9 cellular contexts compared by ENCODE assay signal in the genomic region with DNA sequence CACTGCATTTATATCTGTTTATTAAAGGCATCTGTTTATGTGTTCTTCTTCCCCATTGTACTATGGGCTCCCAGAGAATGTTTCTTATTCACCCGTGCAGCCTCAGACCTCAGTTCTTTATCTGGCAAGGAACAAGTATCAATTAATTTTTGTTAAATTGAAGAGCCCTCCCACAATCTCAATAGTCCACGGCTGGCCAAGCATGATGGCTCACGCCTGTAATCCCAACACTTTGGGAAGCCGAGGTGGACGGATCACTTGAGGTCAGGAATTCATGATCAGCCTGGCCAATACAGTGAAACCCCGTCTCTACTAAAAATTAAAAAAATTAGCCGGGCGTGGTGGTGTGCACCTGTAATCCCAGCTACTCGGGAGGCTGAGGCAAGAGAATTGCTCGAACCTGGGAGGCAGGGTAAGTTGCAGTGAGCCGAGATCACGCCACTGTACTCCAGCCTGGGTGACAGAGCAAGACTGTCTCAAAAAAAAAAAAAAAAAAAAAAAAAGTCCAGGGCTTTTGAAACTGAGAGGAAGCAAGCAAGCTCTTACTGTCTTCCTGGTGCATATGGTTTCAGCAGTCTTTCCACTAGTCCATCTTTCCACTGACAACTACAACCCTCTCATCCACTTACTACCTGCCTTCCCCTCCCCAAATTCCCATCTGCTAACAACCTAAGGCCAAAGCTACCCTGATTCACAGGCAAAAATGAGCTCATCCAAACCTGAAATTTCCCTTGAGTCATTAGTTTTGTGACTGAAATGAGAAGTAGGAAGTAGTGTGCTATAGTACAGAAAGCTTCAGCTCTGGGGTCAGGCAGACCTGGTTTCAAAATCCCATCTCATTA. TPM values are rescaled to one million over a fixed set of nuclear protein-coding genes. Genes with fewer than 3 reads are reported as not detected.
A peak's percentile ranks its signal among the peaks of the same experiment; 100 is the strongest.
DNase-seq lines count a peak whose midpoint lies in the region; ATAC-seq and TF ChIP-seq lines count a peak whose summit lies in the region.
"Had no signal": no experiment of that assay in that cellular context is flagged by ENCODE, and none has a peak within 500 bp of the region (broad histone marks: within the 10 kb centered on the region; RNA-seq: fewer than 3 reads in every experiment).

No MANE protein-coding gene starts in this region.

- H3K4me3 ChIP-seq in MG63: no peak overlapping the region

- DNase-seq in SKM-1 treated with dmso at 0.1 percent for 144 hours (lab: John Stamatoyannopoulos, UW; ENCODE audit: unreplicated experiment) (peak; percentile 57), natural killer cell (no peak), NCI-H1436 treated with DMSO at 0.1 percent for 48 hours (lab: John Stamatoyannopoulos, UW) (no peak), MG63 (no peak), NCI-H2171 treated with DMSO at 0.1 percent for 48 hours (lab: John Stamatoyannopoulos, UW) (no peak)

- H3K9me3 Mint-ChIP-seq in natural killer cell: no peaks in the 10 kb centered on the region

- H3K4me3 Mint-ChIP-seq in natural killer cell: no peak overlapping the region

- intact Hi-C loops in natural killer cell (cut with micrococcal nuclease): no loop called here

- H3K9me3 ChIP-seq in MG63: no peaks in the 10 kb centered on the region

- H3K4me1 Mint-ChIP-seq in natural killer cell: peaks cover 14 to 19% of the 10 kb centered on the region in 2 donors

- peaks cover 34% of the 10 kb centered on the region for H3K36me3 Mint-ChIP-seq in natural killer cell

- H3K36me3 ChIP-seq in MG63: peaks cover 50% of the 10 kb centered on the region

- peaks cover 0 to 4% of the 10 kb centered on the region in 2 donors for H3K27me3 Mint-ChIP-seq in natural killer cell (ENCODE audit: low read depth in 2 of 2)

- H3K27ac Mint-ChIP-seq in natural killer cell: peak overlapping the region; percentile 19 to 68

- H3K27me3 ChIP-seq in MG63: no peaks in the 10 kb centered on the region

- TF ChIP-seq CTCF in natural killer cell (IDR thresholded peaks at IDR 0.05): no peak

- peak; percentile 73 for ATAC-seq in GM18511 (IDR thresholded peaks at IDR 0.05; ENCODE audit: unreplicated experiment)
- ATAC-seq in HG02623 (IDR thresholded peaks at IDR 0.05; ENCODE audit: unreplicated experiment): peak; percentile 56
- no peak for ATAC-seq in natural killer cell
- no peak for ATAC-seq in HG02970 (IDR thresholded peaks at IDR 0.05; ENCODE audit: low FRiP score, unreplicated experiment)

RNA-seq across cellular contexts. Expression of gene HK3, which starts 2.3 kb away (rescaled TPM):
- total RNA-seq in natural killer cell: 10 to 100 TPM in 2 of 3 donors, 1 to 10 TPM in 1; 6.6 to 56.1 (median 26.2) TPM
- total RNA-seq in MG63 (2014; rRNA removed; shearing (Covaris generic); ENCODE audit: low replicate concordance): not detected in 2 replicates
- total RNA-seq: LHCN-M2 had no signal

Comparison
In these comparisons a context has a peak if more than half of its experiments do, and no peak if none do; other contexts are left out.
1. ATAC-seq: peak in GM18511 (single experiment) and HG02623 (single experiment); none in natural killer cell (0 of 3) and HG02970 (single experiment).